ENCODE assay signal across 28 cellular contexts in the genomic region with DNA sequence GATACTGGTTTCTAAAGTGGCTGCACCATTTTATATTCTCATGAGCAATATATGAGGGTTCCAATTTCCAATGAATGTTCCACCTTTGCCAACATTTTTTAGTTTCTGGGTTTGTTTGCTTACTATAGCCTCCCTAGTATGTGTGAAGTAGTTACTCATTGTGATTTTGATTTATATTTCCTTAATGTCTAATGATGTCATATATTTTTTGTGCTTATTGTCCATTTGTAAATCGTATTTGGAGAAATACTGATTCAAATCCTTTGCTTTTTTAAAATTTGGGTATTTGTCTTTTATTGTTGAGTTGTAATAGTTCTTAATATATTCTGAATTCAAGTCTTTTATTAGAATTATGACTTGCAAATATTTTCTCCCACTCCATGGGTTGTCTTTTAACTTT.
"Had no signal": no experiment of that assay in that cellular context is flagged by ENCODE, and none has a peak within 500 bp of the region (broad histone marks: within the 10 kb centered on the region; RNA-seq: fewer than 3 reads in every experiment).

No MANE protein-coding gene starts in this region.

- ATAC-seq: effector memory CD8-positive, alpha-beta T cell; esophagus mucosa; foreskin keratinocyte; gastrocnemius medialis; gastroesophageal sphincter; heart left ventricle; heart right ventricle had no signal

- DNase-seq: colonic mucosa; cortex of kidney; dermis blood vessel endothelial cell; dorsolateral prefrontal cortex; effector CD4-positive, alpha-beta T cell; effector CD8-positive, alpha-beta T cell; effector memory CD4-positive, alpha-beta T cell; effector memory CD8-positive, alpha-beta T cell; endodermal cell; erythroblast; esophagus squamous epithelium; foreskin fibroblast; foreskin keratinocyte; foreskin melanocyte; gastrocnemius medialis; glutamatergic neuron; head of caudate nucleus; heart left ventricle; heart right ventricle had no signal

- H3K27ac ChIP-seq: colonic mucosa, coronary artery, dorsolateral prefrontal cortex, epithelial cell of prostate, esophagus muscularis mucosa, esophagus squamous epithelium, foreskin keratinocyte, gastroesophageal sphincter, heart left ventricle, heart right ventricle had no signal

- H3K27me3 ChIP-seq: colonic mucosa, esophagus muscularis mucosa, esophagus squamous epithelium, foreskin keratinocyte, gastrocnemius medialis, gastroesophageal sphincter, heart left ventricle, heart right ventricle had no signal

- FAIRE-seq: colon, endometrium, endothelial cell of umbilical vein, frontal cortex had no signal

- H3K4me3 ChIP-seq: colonic mucosa, coronary artery, dorsolateral prefrontal cortex, esophagus muscularis mucosa, esophagus squamous epithelium, gastrocnemius medialis, gastroesophageal sphincter, heart left ventricle, heart right ventricle had no signal

- H3K36me3 ChIP-seq: colonic mucosa, esophagus muscularis mucosa, esophagus squamous epithelium, gastrocnemius medialis, gastroesophageal sphincter, heart left ventricle, heart right ventricle had no signal

- H3K4me1 ChIP-seq: colonic mucosa, esophagus muscularis mucosa, gastroesophageal sphincter had no signal

- H3K9me3 ChIP-seq: colonic mucosa, esophagus muscularis mucosa, esophagus squamous epithelium, gastrocnemius medialis, gastroesophageal sphincter had no signal
